ENCODE assay signal across 9 cellular contexts in the genomic region with DNA sequence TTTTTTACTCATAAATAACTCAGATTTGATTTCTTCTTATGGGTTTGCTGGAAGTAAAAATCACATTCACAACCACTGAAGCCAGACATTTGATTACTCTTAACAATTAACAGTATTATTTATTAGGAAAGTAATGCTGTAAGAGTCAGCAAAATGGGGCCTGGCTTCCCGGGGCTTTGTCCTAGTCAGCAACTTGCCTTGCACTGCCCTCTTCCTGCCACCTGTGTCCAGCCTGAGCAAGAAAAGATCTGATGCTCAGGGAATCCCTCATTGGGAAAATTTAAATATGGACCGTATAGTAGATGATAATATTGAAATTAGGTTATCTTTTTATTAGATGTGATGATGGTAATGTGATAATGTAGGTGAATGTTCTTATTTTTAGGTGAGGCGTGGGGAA. TPM values are rescaled to one million over a fixed set of nuclear protein-coding genes. Genes with fewer than 3 reads are reported as not detected.
DNase-seq lines count a peak whose midpoint lies in the region; FAIRE-seq and TF ChIP-seq lines count a peak whose summit lies in the region.
"Had no signal": no experiment of that assay in that cellular context is flagged by ENCODE, and none has a peak within 500 bp of the region (broad histone marks: within the 10 kb centered on the region; RNA-seq: fewer than 3 reads in every experiment).

No MANE protein-coding gene starts in this region.

- DNase-seq in H9 (no peak), SHP77 treated with DMSO at 0.1 percent for 48 hours (lab: John Stamatoyannopoulos, UW) (peak; percentile 34), foreskin fibroblast (peak in 1 of 2 donors; percentile 40), pons (ENCODE audit: low spot score) (peak; percentile 70), lower leg skin (ENCODE audit: low spot score in 2 of 2) (no peak), HTR-8/SVneo (ENCODE audit: insufficient read length, low spot score) (no peak)
- no peak for DNase-seq in stimulated activated CD4-positive, alpha-beta T cell treated with anti-CD3 and anti-CD28 coated beads, Interleukin-2, amount 100 ng/mL, for 24 hours
- DNase-seq in activated CD4-positive, alpha-beta T cell treated with anti-CD3 and anti-CD28 coated beads for 1 hour: no peak

- no peak overlapping the region for H3K56ac ChIP-seq in H9 (ENCODE audit: insufficient read length, low read depth, low read length)

- no peak overlapping the region for H3T11ph ChIP-seq in H9 (ENCODE audit: low read length)

- H3K9ac ChIP-seq in H9 (ENCODE audit: extremely low read depth, insufficient read length, low read length): no peak overlapping the region

- no peaks in the 10 kb centered on the region for H4K20me1 ChIP-seq in H9 (ENCODE audit: control insufficient read depth, insufficient read depth, insufficient read length)

- FAIRE-seq in HTR-8/SVneo (lab: Jason Lieb, UNC): no peak

- no peak overlapping the region for H2BK5ac ChIP-seq in H9 (ENCODE audit: insufficient read length, low read length)

- no peaks in the 10 kb centered on the region for H3K79me2 ChIP-seq in H9 (ENCODE audit: insufficient read depth, low read length)

- H2BK20ac ChIP-seq in H9 (ENCODE audit: low read depth, low read length, poor library complexity, severe bottlenecking): no peak overlapping the region

- 100% methylated on average over 1 of the region's 3 CpGs for WGBS in H9 (ENCODE audit: extremely low coverage, insufficient read length, low lambda C conversion rate)
- WGBS in lower leg skin, 2 donors: 57 to 62% methylated on average over 3 of the region's 3 CpGs

- H3K14ac ChIP-seq in H9 (ENCODE audit: insufficient read depth, low read length): no peak overlapping the region

- H3K27me3 ChIP-seq in H9 (ENCODE audit: insufficient read depth, low read length): no peaks in the 10 kb centered on the region

- H3K27ac Mint-ChIP-seq in H9: no peak overlapping the region

- H2BK12ac ChIP-seq in H9 (ENCODE audit: insufficient read length, low read depth, low read length): no peak overlapping the region

- H3K27ac ChIP-seq in H9 (ENCODE audit: insufficient read length, low read depth, low read length): no peak overlapping the region
- H3K27ac ChIP-seq: RWPE1 had no signal

- H2BK120ac ChIP-seq in H9 (ENCODE audit: low read depth, low read length, poor library complexity, severe bottlenecking): no peak overlapping the region

- H3K4ac ChIP-seq in H9 (ENCODE audit: low read depth, low read length): no peak overlapping the region

- H4K8ac ChIP-seq in H9 (replicated peaks; ENCODE audit: insufficient read length, low read depth, low read length): no peak overlapping the region

- intact Hi-C loops in lower leg skin (cut with DNase I; ENCODE audit: low total_unique reads): no loop called here

- no peak overlapping the region for H2AK5ac ChIP-seq in H9 (ENCODE audit: insufficient read length, low read length)

- TF ChIP-seq POLR2A in lower leg skin (IDR thresholded peaks at IDR 0.05): no peak

- H3K4me3 ChIP-seq in foreskin fibroblast (ENCODE audit: low read depth in 1 of 2, low read length in 2 of 2) (no peak overlapping the region), lower leg skin (ENCODE audit: low read depth, poor library complexity, severe bottlenecking) (no peak overlapping the region)

- no peaks in the 10 kb centered on the region for H3K4me1 ChIP-seq in H9 (ENCODE audit: insufficient read depth, low read length)

- H3K4me2 ChIP-seq in H9 (ENCODE audit: insufficient read depth, insufficient read length, low read length): no peak overlapping the region

- TF ChIP-seq CTCF in H9 (conservative IDR thresholded peaks at IDR 0.05) (peak; percentile 38; the same call in 2 of the 3 replicates), foreskin fibroblast (IDR thresholded peaks at IDR 0.05; ENCODE audit: low read depth, low read length) (peak; percentile 44), lower leg skin (IDR thresholded peaks at IDR 0.05) (no peak)

- no peaks in the 10 kb centered on the region for H3K27me3 Mint-ChIP-seq in H9 (ENCODE audit: low read depth)

- H3K79me1 ChIP-seq in H9 (ENCODE audit: insufficient read depth, low read depth, low read length, poor library complexity, severe bottlenecking): no peaks in the 10 kb centered on the region

- no peaks in the 10 kb centered on the region for H3K9me3 ChIP-seq in H9 (ENCODE audit: control insufficient read depth, low read depth, low read length)

- H3K23ac ChIP-seq in H9 (ENCODE audit: insufficient read length, low read depth, low read length): no peak overlapping the region

- H2AFZ ChIP-seq in H9 (ENCODE audit: low read length): no peak overlapping the region

- H4K5ac ChIP-seq in H9 (ENCODE audit: insufficient read length, low read depth, low read length): no peak overlapping the region

- no peak overlapping the region for H4K91ac ChIP-seq in H9 (ENCODE audit: insufficient read length, low read depth, low read length)

- H3K4me3 Mint-ChIP-seq in H9: no peak overlapping the region

- no peak overlapping the region for H3K18ac ChIP-seq in H9 (ENCODE audit: insufficient read length, low read depth, low read length)

- no peaks in the 10 kb centered on the region for H3K36me3 Mint-ChIP-seq in H9 (ENCODE audit: insufficient read depth in 1 of 3, low read depth in 3 of 3)

- peaks cover 0 to 11% of the 10 kb centered on the region in 2 experiments; a peak in 3 of 4 replicates for H3K4me1 Mint-ChIP-seq in H9

- no peak overlapping the region for H2BK15ac ChIP-seq in H9 (ENCODE audit: low read depth, low read length)

- H3K9me3 Mint-ChIP-seq in H9: no peaks in the 10 kb centered on the region

- no peaks in the 10 kb centered on the region for H3K23me2 ChIP-seq in H9 (ENCODE audit: insufficient read length, low read depth, low read length, poor library complexity, severe bottlenecking)

RNA-seq across cellular contexts. Expression of a gene that starts 30.8 kb away (rescaled TPM):
- total RNA-seq in H9 (2021) (3.2 and 3.3 TPM in 2 replicates), lower leg skin (10 to 100 TPM; 11.4 to 15.6 (median 12.5) TPM)

Comparison
In these comparisons a context has a peak if more than half of its experiments do, and no peak if none do; other contexts are left out.
1. DNase-seq: peak in SHP77 treated with DMSO at 0.1 percent for 48 hours (single experiment) and pons (single experiment); none in H9 (single experiment), lower leg skin (0 of 2), stimulated activated CD4-positive, alpha-beta T cell treated with anti-CD3 and anti-CD28 coated beads, Interleukin-2, amount 100 ng/mL, for 24 hours (0 of 2), activated CD4-positive, alpha-beta T cell treated with anti-CD3 and anti-CD28 coated beads for 1 hour (single experiment) and HTR-8/SVneo (single experiment).
2. CTCF ChIP-seq: peak in H9 (single experiment) and foreskin fibroblast (single experiment); none in lower leg skin (0 of 3).